11 cellular contexts compared by ENCODE assay signal in the genomic region with DNA sequence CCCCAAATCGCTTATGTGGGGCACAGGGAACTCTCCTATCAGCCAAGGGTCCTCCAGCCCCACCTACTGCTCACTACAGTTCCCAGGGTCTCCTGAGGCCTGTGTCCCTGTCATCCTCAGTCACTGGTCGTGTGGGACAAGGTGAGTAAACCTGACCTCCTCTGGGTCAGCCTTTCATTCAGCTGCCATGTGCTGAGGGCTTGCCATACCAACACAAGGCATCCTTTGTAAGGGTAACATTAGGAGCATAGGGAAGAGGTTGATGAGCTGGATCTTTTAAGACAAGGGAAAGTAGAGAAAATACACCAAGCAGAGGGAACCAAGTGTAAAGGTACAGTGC. TPM values are rescaled to one million over a fixed set of nuclear protein-coding genes. Genes with fewer than 3 reads are reported as not detected.
DNase-seq lines count a peak whose midpoint lies in the region; ATAC-seq lines count a peak whose summit lies in the region.
"Had no signal": no experiment of that assay in that cellular context is flagged by ENCODE, and none has a peak within 500 bp of the region (broad histone marks: within the 10 kb centered on the region; RNA-seq: fewer than 3 reads in every experiment).

No MANE protein-coding gene starts in this region.

- intact Hi-C loops in Right ventricle myocardium superior (cut with DNase I) (no loop called here), cardiac septum (cut with DNase I) (no loop called here), right cardiac atrium (cut with DNase I) (no loop called here)

- H3K4me1 ChIP-seq in right cardiac atrium (ENCODE audit: control insufficient read depth, insufficient read depth, low read length), result peaks cover 3% of the 10 kb centered on the region
- H3K4me1 ChIP-seq: SJCRH30 had no signal

- H3K4me3 ChIP-seq in right cardiac atrium (ENCODE audit: low read length), result no peak overlapping the region
- H3K4me3 ChIP-seq: SJCRH30 had no signal

- peak overlapping the region; percentile 76 for H3K27ac ChIP-seq in right cardiac atrium (ENCODE audit: low read length)
- H3K27ac ChIP-seq: SJCRH30 had no signal

- ATAC-seq in Right ventricle myocardium superior (ENCODE audit: poor library complexity) (peak; percentile 9), right cardiac atrium (peak; percentile 10 to 17), HG02981 (IDR thresholded peaks at IDR 0.05; ENCODE audit: unreplicated experiment) (no peak), HG03280 (IDR thresholded peaks at IDR 0.05; ENCODE audit: unreplicated experiment) (no peak)

- H3K9me3 ChIP-seq in right cardiac atrium (ENCODE audit: control insufficient read depth, low read length), result no peaks in the 10 kb centered on the region
- H3K9me3 ChIP-seq: SJCRH30 had no signal

- DNase-seq in Right ventricle myocardium superior (no peak), cardiac septum (ENCODE audit: low spot score) (no peak), right cardiac atrium (no peak), NCI-H446 (lab: John Stamatoyannopoulos, UW) (no peak)
- DNase-seq: activated T-cell treated with anti-CD3 and anti-CD28 coated beads for 4 hours; CD4-positive, CD25-positive, alpha-beta regulatory T cell; effector CD4-positive, alpha-beta T cell; NCI-H2081; SJCRH30 had no signal

- H3K27me3 ChIP-seq in right cardiac atrium (ENCODE audit: control insufficient read depth, insufficient read depth), result no peaks in the 10 kb centered on the region
- H3K27me3 ChIP-seq: SJCRH30 had no signal

- 46% methylated on average over 2 of the region's 2 CpGs for WGBS in right cardiac atrium

RNA-seq across cellular contexts. Expression of a gene that starts 11.2 kb away (rescaled TPM):
- 57.2 TPM for total RNA-seq in Right ventricle myocardium superior
- total RNA-seq in cardiac septum, result 62.1 TPM
- total RNA-seq in right cardiac atrium, result 10 to 100 TPM; 42.8 to 66.3 (median 53.7) TPM
- polyA plus RNA-seq in right cardiac atrium, result 75.4 TPM

RNA-seq across cellular contexts. Expression of a gene that starts 13.5 kb away (rescaled TPM):
- total RNA-seq in Right ventricle myocardium superior (68.1 TPM), cardiac septum (90.4 TPM), right cardiac atrium (10 to 100 TPM; 56.1 to 75.3 (median 66.1) TPM)
- polyA plus RNA-seq in right cardiac atrium, result 65.0 TPM

RNA-seq across cellular contexts. Expression of a gene that starts 19.1 kb away (rescaled TPM):
- 2,267 TPM for total RNA-seq in Right ventricle myocardium superior
- total RNA-seq in cardiac septum, result 1,915 TPM
- 1,000 to 10,000 TPM; 1,233 to 1,764 (median 1,522) TPM for total RNA-seq in right cardiac atrium
- polyA plus RNA-seq in right cardiac atrium, result 2,571 TPM
- total RNA-seq: CD4-positive, CD25-positive, alpha-beta regulatory T cell had no signal
- polyA plus RNA-seq: CD4-positive, CD25-positive, alpha-beta regulatory T cell had no signal

RNA-seq across cellular contexts. Expression of a gene that starts 20.0 kb away (rescaled TPM):
- total RNA-seq in Right ventricle myocardium superior (153 TPM), cardiac septum (200 TPM), right cardiac atrium (100 to 1,000 TPM; 183 to 265 (median 220) TPM)
- 295 TPM for polyA plus RNA-seq in right cardiac atrium

RNA-seq across cellular contexts. Expression of a gene that starts 23.4 kb away (rescaled TPM):
- 55.3 TPM for total RNA-seq in Right ventricle myocardium superior
- 76.5 TPM for total RNA-seq in cardiac septum
- total RNA-seq in right cardiac atrium, result 10 to 100 TPM; 66.9 to 85.0 (median 70.2) TPM
- polyA plus RNA-seq in right cardiac atrium, result 45.6 TPM

Comparison
In these comparisons a context has a peak if more than half of its experiments do, and no peak if none do; other contexts are left out.
1. ATAC-seq: peak in Right ventricle myocardium superior (single experiment) and right cardiac atrium (2 of 2); none in HG02981 (single experiment) and HG03280 (single experiment).